Comparison of ENCODE assay signal across 2 cellular contexts in the genomic region with DNA sequence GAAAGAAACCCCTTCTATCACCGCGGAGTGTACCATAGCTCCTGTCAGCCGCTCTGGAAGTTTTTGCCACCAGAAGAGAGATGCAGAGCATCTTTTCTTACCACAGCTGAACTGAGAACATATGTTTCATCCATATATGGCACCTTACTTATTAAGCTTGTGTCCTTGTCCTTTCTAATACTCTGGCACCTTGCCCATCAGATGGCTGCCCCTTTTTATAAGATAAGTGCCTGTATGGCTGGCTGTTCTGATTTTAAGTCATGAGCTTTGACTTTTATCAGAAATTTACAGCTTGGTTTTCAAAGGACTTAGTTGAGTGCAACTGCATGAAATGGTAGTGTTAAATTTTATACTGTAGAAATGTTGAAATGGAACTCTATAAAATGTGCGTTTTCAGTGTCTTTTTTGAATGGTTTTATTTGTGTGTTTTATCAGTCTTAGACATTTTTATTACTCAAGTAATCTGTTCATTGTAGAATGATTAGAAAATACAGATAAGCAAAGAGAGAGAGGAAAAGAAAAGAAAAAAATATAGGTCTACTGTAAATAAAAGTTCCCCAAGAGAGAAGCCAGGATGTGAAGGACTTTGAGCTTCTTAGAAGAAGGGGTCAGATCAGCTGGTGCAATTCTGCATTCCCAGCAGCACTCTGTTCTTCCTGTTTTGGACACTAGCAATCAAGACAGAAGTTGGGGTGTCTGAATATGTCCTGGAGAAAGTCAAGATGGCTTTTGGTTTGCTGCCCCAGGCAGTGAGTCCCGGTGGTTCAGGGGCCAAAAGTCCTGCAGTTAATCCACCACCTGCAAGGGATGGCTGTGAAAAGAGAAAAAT.
A peak's percentile ranks its signal among the peaks of the same experiment; 100 is the strongest.
TF ChIP-seq lines count a peak whose summit lies in the region.

No MANE protein-coding gene starts in this region.

TF ChIP-seq in HEK293, 187 proteins besides CTCF, POLR2A, EP300 and RAD21 (continued from another document and continues in another):
- TF ChIP-seq, protein P1, sequence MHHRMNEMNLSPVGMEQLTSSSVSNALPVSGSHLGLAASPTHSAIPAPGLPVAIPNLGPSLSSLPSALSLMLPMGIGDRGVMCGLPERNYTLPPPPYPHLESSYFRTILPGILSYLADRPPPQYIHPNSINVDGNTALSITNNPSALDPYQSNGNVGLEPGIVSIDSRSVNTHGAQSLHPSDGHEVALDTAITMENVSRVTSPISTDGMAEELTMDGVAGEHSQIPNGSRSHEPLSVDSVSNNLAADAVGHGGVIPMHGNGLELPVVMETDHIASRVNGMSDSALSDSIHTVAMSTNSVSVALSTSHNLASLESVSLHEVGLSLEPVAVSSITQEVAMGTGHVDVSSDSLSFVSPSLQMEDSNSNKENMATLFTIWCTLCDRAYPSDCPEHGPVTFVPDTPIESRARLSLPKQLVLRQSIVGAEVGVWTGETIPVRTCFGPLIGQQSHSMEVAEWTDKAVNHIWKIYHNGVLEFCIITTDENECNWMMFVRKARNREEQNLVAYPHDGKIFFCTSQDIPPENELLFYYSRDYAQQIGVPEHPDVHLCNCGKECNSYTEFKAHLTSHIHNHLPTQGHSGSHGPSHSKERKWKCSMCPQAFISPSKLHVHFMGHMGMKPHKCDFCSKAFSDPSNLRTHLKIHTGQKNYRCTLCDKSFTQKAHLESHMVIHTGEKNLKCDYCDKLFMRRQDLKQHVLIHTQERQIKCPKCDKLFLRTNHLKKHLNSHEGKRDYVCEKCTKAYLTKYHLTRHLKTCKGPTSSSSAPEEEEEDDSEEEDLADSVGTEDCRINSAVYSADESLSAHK (tag by site-specific recombination; IDR thresholded peaks at IDR 0.05), result no peak
- TF ChIP-seq ZNF768 (tag by site-specific recombination; IDR thresholded peaks at IDR 0.05) (no peak), ZNF843 (tag by site-specific recombination; IDR thresholded peaks at IDR 0.05) (peak; percentile 57; the same call in 1 of the 2 replicates), ZEB2 (tag by site-specific recombination; IDR thresholded peaks at IDR 0.05) (no peak), SCRT1 (tag by site-specific recombination; IDR thresholded peaks at IDR 0.05; ENCODE audit: borderline replicate concordance) (no peak), ZNF776 (tag by site-specific recombination; IDR thresholded peaks at IDR 0.05; ENCODE audit: borderline replicate concordance) (no peak), ZNF157 (tag by site-specific recombination; IDR thresholded peaks at IDR 0.05) (no peak), ZNF792 (tag by site-specific recombination; IDR thresholded peaks at IDR 0.05) (no peak), SCRT2 (tag by site-specific recombination; IDR thresholded peaks at IDR 0.05) (no peak), ZNF596 (tag by site-specific recombination; IDR thresholded peaks at IDR 0.05) (no peak), ZNF670 (tag by site-specific recombination; IDR thresholded peaks at IDR 0.05; ENCODE audit: low read depth) (no peak), FEZF1 (tag by site-specific recombination; IDR thresholded peaks at IDR 0.05) (peak; percentile 77), ZNF558 (tag by site-specific recombination; IDR thresholded peaks at IDR 0.05) (no peak), TRIM28 (IDR thresholded peaks at IDR 0.05; ENCODE audit: borderline replicate concordance, low read length) (0 out of 2 replicates have a peak, but pooled peaks have one; percentile 18), MYNN (tag by site-specific recombination; IDR thresholded peaks at IDR 0.05; ENCODE audit: borderline replicate concordance) (no peak)
- TF ChIP-seq, protein P2, sequence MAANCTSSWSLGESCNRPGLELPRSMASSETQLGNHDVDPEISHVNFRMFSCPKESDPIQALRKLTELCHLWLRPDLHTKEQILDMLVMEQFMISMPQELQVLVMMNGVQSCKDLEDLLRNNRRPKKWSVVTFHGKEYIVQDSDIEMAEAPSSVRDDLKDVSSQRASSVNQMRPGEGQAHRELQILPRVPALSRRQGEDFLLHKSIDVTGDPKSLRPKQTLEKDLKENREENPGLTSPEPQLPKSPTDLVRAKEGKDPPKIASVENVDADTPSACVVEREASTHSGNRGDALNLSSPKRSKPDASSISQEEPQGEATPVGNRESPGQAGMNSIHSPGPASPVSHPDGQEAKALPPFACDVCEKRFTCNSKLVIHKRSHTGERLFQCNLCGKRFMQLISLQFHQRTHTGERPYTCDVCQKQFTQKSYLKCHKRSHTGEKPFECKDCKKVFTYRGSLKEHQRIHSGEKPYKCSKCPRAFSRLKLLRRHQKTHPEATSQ (tag by site-specific recombination; IDR thresholded peaks at IDR 0.05), result no peak
- TF ChIP-seq, protein P3, sequence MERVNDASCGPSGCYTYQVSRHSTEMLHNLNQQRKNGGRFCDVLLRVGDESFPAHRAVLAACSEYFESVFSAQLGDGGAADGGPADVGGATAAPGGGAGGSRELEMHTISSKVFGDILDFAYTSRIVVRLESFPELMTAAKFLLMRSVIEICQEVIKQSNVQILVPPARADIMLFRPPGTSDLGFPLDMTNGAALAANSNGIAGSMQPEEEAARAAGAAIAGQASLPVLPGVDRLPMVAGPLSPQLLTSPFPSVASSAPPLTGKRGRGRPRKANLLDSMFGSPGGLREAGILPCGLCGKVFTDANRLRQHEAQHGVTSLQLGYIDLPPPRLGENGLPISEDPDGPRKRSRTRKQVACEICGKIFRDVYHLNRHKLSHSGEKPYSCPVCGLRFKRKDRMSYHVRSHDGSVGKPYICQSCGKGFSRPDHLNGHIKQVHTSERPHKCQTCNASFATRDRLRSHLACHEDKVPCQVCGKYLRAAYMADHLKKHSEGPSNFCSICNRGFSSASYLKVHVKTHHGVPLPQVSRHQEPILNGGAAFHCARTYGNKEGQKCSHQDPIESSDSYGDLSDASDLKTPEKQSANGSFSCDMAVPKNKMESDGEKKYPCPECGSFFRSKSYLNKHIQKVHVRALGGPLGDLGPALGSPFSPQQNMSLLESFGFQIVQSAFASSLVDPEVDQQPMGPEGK (tag by site-specific recombination; IDR thresholded peaks at IDR 0.05), result no peak
- TF ChIP-seq, protein P4, sequence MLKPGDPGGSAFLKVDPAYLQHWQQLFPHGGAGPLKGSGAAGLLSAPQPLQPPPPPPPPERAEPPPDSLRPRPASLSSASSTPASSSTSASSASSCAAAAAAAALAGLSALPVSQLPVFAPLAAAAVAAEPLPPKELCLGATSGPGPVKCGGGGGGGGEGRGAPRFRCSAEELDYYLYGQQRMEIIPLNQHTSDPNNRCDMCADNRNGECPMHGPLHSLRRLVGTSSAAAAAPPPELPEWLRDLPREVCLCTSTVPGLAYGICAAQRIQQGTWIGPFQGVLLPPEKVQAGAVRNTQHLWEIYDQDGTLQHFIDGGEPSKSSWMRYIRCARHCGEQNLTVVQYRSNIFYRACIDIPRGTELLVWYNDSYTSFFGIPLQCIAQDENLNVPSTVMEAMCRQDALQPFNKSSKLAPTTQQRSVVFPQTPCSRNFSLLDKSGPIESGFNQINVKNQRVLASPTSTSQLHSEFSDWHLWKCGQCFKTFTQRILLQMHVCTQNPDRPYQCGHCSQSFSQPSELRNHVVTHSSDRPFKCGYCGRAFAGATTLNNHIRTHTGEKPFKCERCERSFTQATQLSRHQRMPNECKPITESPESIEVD (tag by site-specific recombination; IDR thresholded peaks at IDR 0.05), result peak; percentile 76

TF ChIP-seq in SK-N-SH, 30 proteins besides CTCF, POLR2A, EP300 and RAD21 (continued from another document):
- peak; percentile 88 for TF ChIP-seq CHD2 (IDR thresholded peaks at IDR 0.05; ENCODE audit: low read length, partially characterized antibody)
- TF ChIP-seq, protein P5, sequence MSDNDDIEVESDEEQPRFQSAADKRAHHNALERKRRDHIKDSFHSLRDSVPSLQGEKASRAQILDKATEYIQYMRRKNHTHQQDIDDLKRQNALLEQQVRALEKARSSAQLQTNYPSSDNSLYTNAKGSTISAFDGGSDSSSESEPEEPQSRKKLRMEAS (IDR thresholded peaks at IDR 0.05; ENCODE audit: low read depth), result no peak
- TF ChIP-seq GATA2 (CRISPR knock-in tag; IDR thresholded peaks at IDR 0.05), result peak; percentile 98
- peak; percentile 74 for TF ChIP-seq NFIC (IDR thresholded peaks at IDR 0.05; ENCODE audit: borderline replicate concordance)
- TF ChIP-seq SIN3A (IDR thresholded peaks at IDR 0.05; ENCODE audit: borderline replicate concordance, low read depth, low read length), result no peak
- TF ChIP-seq MXI1 (IDR thresholded peaks at IDR 0.05; ENCODE audit: low read depth, low read length), result peak; percentile 31; the same call in 1 of the 2 replicates
- TF ChIP-seq RXRA (IDR thresholded peaks at IDR 0.05; ENCODE audit: borderline replicate concordance, low read depth), result no peak
- TF ChIP-seq TAF1 (IDR thresholded peaks at IDR 0.05; ENCODE audit: borderline replicate concordance, low read depth, low read length), result no peak
TF ChIP-seq in SK-N-SH: peak in this region for 9.
